In genomic region chr7:155796381-155797261, GRCh38 we compare ENCODE assay signal across 9 cellular contexts. TPM values are rescaled to one million over a fixed set of nuclear protein-coding genes. Genes with fewer than 3 reads are reported as not detected.
DNase-seq lines count a peak whose midpoint lies in the region; ATAC-seq and TF ChIP-seq lines count a peak whose summit lies in the region.
"Had no signal": no experiment of that assay in that cellular context is flagged by ENCODE, and none has a peak within 500 bp of the region (broad histone marks: within the 10 kb centered on the region; RNA-seq: fewer than 3 reads in every experiment).

No MANE protein-coding gene starts in this region.

- H3K4me3 ChIP-seq in CD4-positive, CD25-positive, alpha-beta regulatory T cell (ENCODE audit: low read depth, low read length), result no peak overlapping the region
- no peak overlapping the region for H3K4me3 ChIP-seq in Loucy (ENCODE audit: low read length, poor library complexity, severe bottlenecking)

- no peaks in the 10 kb centered on the region for H3F3A ChIP-seq in Loucy (ENCODE audit: low read depth)

- TF ChIP-seq CTCF in Loucy (conservative IDR thresholded peaks at IDR 0.05; ENCODE audit: low read length) (peak; percentile 52), mesothelial cell of epicardium (IDR thresholded peaks at IDR 0.05; ENCODE audit: unreplicated experiment) (peak; percentile 96)

- ATAC-seq in CD4-positive, CD25-positive, alpha-beta regulatory T cell (ENCODE audit: low read depth in 2 of 2), result peak; percentile 56 to 65
- ATAC-seq in GM19463 (IDR thresholded peaks at IDR 0.05; ENCODE audit: unreplicated experiment) (peak; percentile 94), GM19455 (IDR thresholded peaks at IDR 0.05; ENCODE audit: unreplicated experiment) (no peak)

- no peaks in the 10 kb centered on the region for H3K9me2 ChIP-seq in Loucy (replicated peaks; ENCODE audit: low read depth, low read length)

- no peak overlapping the region for H3K9ac ChIP-seq in Loucy (ENCODE audit: low read depth, low read length, poor library complexity, severe bottlenecking)

- H3K9me3 Mint-ChIP-seq in CD4-positive, CD25-positive, alpha-beta regulatory T cell, result no peaks in the 10 kb centered on the region
- H3K9me3 Mint-ChIP-seq in mesothelial cell of epicardium, result peaks cover under 1% of the 10 kb centered on the region

- H3K27me3 ChIP-seq in CD4-positive, CD25-positive, alpha-beta regulatory T cell (ENCODE audit: control insufficient read depth, insufficient read depth, low read length), result peaks cover 4% of the 10 kb centered on the region
- H3K27me3 ChIP-seq in Loucy (ENCODE audit: insufficient read depth, low read length, poor library complexity, severe bottlenecking), result no peaks in the 10 kb centered on the region

- no peak overlapping the region for H3K27ac ChIP-seq in CD4-positive, CD25-positive, alpha-beta regulatory T cell (ENCODE audit: insufficient read depth, low read length, poor library complexity, severe bottlenecking)

- H3K36me3 ChIP-seq in CD4-positive, CD25-positive, alpha-beta regulatory T cell (ENCODE audit: control insufficient read depth, insufficient read depth, low read length), result no peaks in the 10 kb centered on the region
- H3K36me3 ChIP-seq in Loucy (ENCODE audit: insufficient read depth, low read length), result no peaks in the 10 kb centered on the region

- no peaks in the 10 kb centered on the region for H3K36me3 Mint-ChIP-seq in CD4-positive, CD25-positive, alpha-beta regulatory T cell
- no peaks in the 10 kb centered on the region for H3K36me3 Mint-ChIP-seq in mesothelial cell of epicardium

- peaks cover 45% of the 10 kb centered on the region for H3K27me3 Mint-ChIP-seq in CD4-positive, CD25-positive, alpha-beta regulatory T cell
- peaks cover 60% of the 10 kb centered on the region for H3K27me3 Mint-ChIP-seq in mesothelial cell of epicardium (ENCODE audit: low read depth)

- no peak overlapping the region for H3K4me2 ChIP-seq in Loucy (ENCODE audit: low read depth, low read length, poor library complexity, severe bottlenecking)

- peaks cover 0 to 5% (median 0%) of the 10 kb centered on the region in 4 donors for H3K4me1 Mint-ChIP-seq in CD4-positive, CD25-positive, alpha-beta regulatory T cell
- no peaks in the 10 kb centered on the region for H3K4me1 Mint-ChIP-seq in mesothelial cell of epicardium

- no peaks in the 10 kb centered on the region for H3K79me2 ChIP-seq in Loucy (ENCODE audit: insufficient read depth, low read length)

- H3K4me3 Mint-ChIP-seq in CD4-positive, CD25-positive, alpha-beta regulatory T cell, result peak overlapping the region in 1 of 4 donors; percentile 71
- H3K4me3 Mint-ChIP-seq in mesothelial cell of epicardium, result no peak overlapping the region

- H3K9me3 ChIP-seq in CD4-positive, CD25-positive, alpha-beta regulatory T cell (ENCODE audit: control insufficient read depth in 2 of 2, low read length in 2 of 2), result no peaks in the 10 kb centered on the region
- H3K9me3 ChIP-seq in Loucy (ENCODE audit: insufficient read depth, low read depth, low read length), result no peaks in the 10 kb centered on the region

- no peak overlapping the region for H2AFZ ChIP-seq in Loucy (ENCODE audit: low read length)

- DNase-seq in CD4-positive, CD25-positive, alpha-beta regulatory T cell, result peak; percentile 42 to 51 (median 50)
- peak; percentile 57 for DNase-seq in activated CD4-positive, alpha-beta T cell treated with anti-CD3 and anti-CD28 coated beads, Interleukin-2, amount 50 U/mL, for 24 hours (ENCODE audit: low read depth in 1 of 2, low spot score in 1 of 2)
- peak; percentile 88 for DNase-seq in ecto neural progenitor cell (ENCODE audit: low spot score)
- DNase-seq in mesothelial cell of epicardium (ENCODE audit: low spot score in 2 of 2, unreplicated experiment in 2 of 2), result peak; percentile 61 to 90
- DNase-seq in stimulated activated CD8-positive, alpha-beta memory T cell treated with anti-CD3 and anti-CD28 coated beads, Interleukin-4, amount 100 ng/mL, for 48 hours, result peak; percentile 86

- peaks cover 4% of the 10 kb centered on the region for H3K4me1 ChIP-seq in CD4-positive, CD25-positive, alpha-beta regulatory T cell (ENCODE audit: control insufficient read depth, insufficient read depth, low read length, poor library complexity, severe bottlenecking)
- H3K4me1 ChIP-seq in Loucy (ENCODE audit: insufficient read depth, low read length, poor library complexity, severe bottlenecking), result no peaks in the 10 kb centered on the region

- H4K20me1 ChIP-seq in Loucy (ENCODE audit: insufficient read depth, low read length, poor library complexity, severe bottlenecking), result no peaks in the 10 kb centered on the region

- no peak overlapping the region for H3K27ac Mint-ChIP-seq in CD4-positive, CD25-positive, alpha-beta regulatory T cell
- H3K27ac Mint-ChIP-seq in mesothelial cell of epicardium, result no peak overlapping the region

RNA-seq across cellular contexts. Expression of gene SHH, which starts 15.6 kb away (rescaled TPM):
- total RNA-seq in CD4-positive, CD25-positive, alpha-beta regulatory T cell, result not detected
- polyA plus RNA-seq in CD4-positive, CD25-positive, alpha-beta regulatory T cell, result under 1 TPM in 2 of 4 donors, not detected in 2; 0.06 to 0.32 TPM
- 0.58 to 0.75 TPM (median 0.73 TPM) in 3 replicates for total RNA-seq in mesothelial cell of epicardium
- total RNA-seq: M059J had no signal
